24 cellular contexts compared by ENCODE assay signal in genomic region chr4:171117457-171117856, GRCh38.
"Had no signal": no experiment of that assay in that cellular context is flagged by ENCODE, and none has a peak within 500 bp of the region (broad histone marks: within the 10 kb centered on the region; RNA-seq: fewer than 3 reads in every experiment).

No MANE protein-coding gene starts in this region.

- H3K9me3 Mint-ChIP-seq: naive B cell had no signal

- H3K36me3 Mint-ChIP-seq: activated naive CD8-positive, alpha-beta T cell treated with anti-CD3 and anti-CD28 coated beads, Interleukin-2, amount 10 ng/mL, durations not matched to agents 7 days and 5 days; naive B cell; stimulated activated effector memory CD8-positive, alpha-beta T cell treated with anti-CD3 and anti-CD28 coated beads, Interleukin-12 subunit alpha, Interleukin-12 subunit beta, amount 100 ng/mL, for 72 hours had no signal

- H3K27me3 ChIP-seq: body of pancreas, esophagus muscularis mucosa, heart left ventricle, right lobe of liver, tibial artery had no signal

- H3K4me3 ChIP-seq: body of pancreas, esophagus muscularis mucosa, heart left ventricle, right lobe of liver, skin epidermis, tibial artery had no signal

- H3K36me3 ChIP-seq: esophagus muscularis mucosa, heart left ventricle, right lobe of liver, tibial artery had no signal

- H3K4me3 Mint-ChIP-seq: activated naive CD4-positive, alpha-beta T cell treated with anti-CD3 and anti-CD28 coated beads for 36 hours; activated naive CD8-positive, alpha-beta T cell treated with anti-CD3 and anti-CD28 coated beads, Interleukin-2, amount 10 ng/mL, durations not matched to agents 7 days and 5 days; activated T-cell treated with anti-CD3 and anti-CD28 coated beads, Interleukin-2, amount 50 U/mL, for 24 hours; naive B cell; stimulated activated effector memory CD8-positive, alpha-beta T cell treated with anti-CD3 and anti-CD28 coated beads, Interleukin-12 subunit alpha, Interleukin-12 subunit beta, amount 100 ng/mL, for 72 hours; stimulated activated naive CD8-positive, alpha-beta T cell treated with anti-CD3 and anti-CD28 coated beads, Interleukin-15, amount 100 ng/mL, for 72 hours had no signal

- H3K27ac ChIP-seq: body of pancreas, esophagus muscularis mucosa, heart left ventricle, parathyroid adenoma, right lobe of liver, skin epidermis, tibial artery had no signal

- H3K9me3 ChIP-seq: body of pancreas, right lobe of liver had no signal

- DNase-seq: activated CD4-positive, alpha-beta T cell treated with anti-CD3 and anti-CD28 coated beads for 1 hour; activated CD4-positive, alpha-beta T cell treated with anti-CD3 and anti-CD28 coated beads, Interleukin-2, amount 50 U/mL, for 1 hour; activated CD8-positive, alpha-beta memory T cell treated with anti-CD3 and anti-CD28 coated beads, Interleukin-2, amount 50 U/mL, for 4 hours; activated naive CD4-positive, alpha-beta T cell treated with anti-CD3 and anti-CD28 coated beads for 36 hours; activated naive CD8-positive, alpha-beta T cell treated with anti-CD3 and anti-CD28 coated beads, Interleukin-2, amount 10 ng/mL, durations not matched to agents 7 days and 5 days; activated T-cell treated with anti-CD3 and anti-CD28 coated beads, Interleukin-2, amount 50 U/mL, for 24 hours; amygdala; body of pancreas; caudate nucleus; effector memory CD4-positive, alpha-beta T cell; heart left ventricle; left colon; mesendoderm; naive B cell; nucleus accumbens; right lobe of liver; stimulated activated CD4-positive, alpha-beta T cell treated with anti-CD3 and anti-CD28 coated beads, Interleukin-2, amount 100 ng/mL, for 24 hours; stimulated activated naive CD8-positive, alpha-beta T cell treated with anti-CD3 and anti-CD28 coated beads, Interleukin-15, amount 100 ng/mL, for 72 hours; T-helper 1 cell; tibial artery had no signal

- H3K27me3 Mint-ChIP-seq: activated naive CD8-positive, alpha-beta T cell treated with anti-CD3 and anti-CD28 coated beads, Interleukin-2, amount 10 ng/mL, durations not matched to agents 7 days and 5 days; activated T-cell treated with anti-CD3 and anti-CD28 coated beads, Interleukin-2, amount 50 U/mL, for 24 hours; naive B cell; stimulated activated naive CD8-positive, alpha-beta T cell treated with anti-CD3 and anti-CD28 coated beads, Interleukin-15, amount 100 ng/mL, for 72 hours had no signal

- H3K4me1 ChIP-seq: body of pancreas, esophagus muscularis mucosa, heart left ventricle, parathyroid adenoma, right lobe of liver, tibial artery had no signal

- ATAC-seq: body of pancreas; heart left ventricle; left colon; right lobe of liver; stimulated activated effector memory CD8-positive, alpha-beta T cell treated with anti-CD3 and anti-CD28 coated beads, Interleukin-12 subunit alpha, Interleukin-12 subunit beta, amount 100 ng/mL, for 72 hours; stimulated activated naive CD8-positive, alpha-beta T cell treated with anti-CD3 and anti-CD28 coated beads, Interleukin-15, amount 100 ng/mL, for 72 hours had no signal

- H3K27ac Mint-ChIP-seq: activated naive CD4-positive, alpha-beta T cell treated with anti-CD3 and anti-CD28 coated beads for 36 hours; activated naive CD8-positive, alpha-beta T cell treated with anti-CD3 and anti-CD28 coated beads, Interleukin-2, amount 10 ng/mL, durations not matched to agents 7 days and 5 days; activated T-cell treated with anti-CD3 and anti-CD28 coated beads, Interleukin-2, amount 50 U/mL, for 24 hours; naive B cell; stimulated activated effector memory CD8-positive, alpha-beta T cell treated with anti-CD3 and anti-CD28 coated beads, Interleukin-12 subunit alpha, Interleukin-12 subunit beta, amount 100 ng/mL, for 72 hours; stimulated activated naive CD8-positive, alpha-beta T cell treated with anti-CD3 and anti-CD28 coated beads, Interleukin-15, amount 100 ng/mL, for 72 hours had no signal

- H3K4me1 Mint-ChIP-seq: activated naive CD8-positive, alpha-beta T cell treated with anti-CD3 and anti-CD28 coated beads, Interleukin-2, amount 10 ng/mL, durations not matched to agents 7 days and 5 days; naive B cell; stimulated activated effector memory CD8-positive, alpha-beta T cell treated with anti-CD3 and anti-CD28 coated beads, Interleukin-12 subunit alpha, Interleukin-12 subunit beta, amount 100 ng/mL, for 72 hours; stimulated activated naive CD8-positive, alpha-beta T cell treated with anti-CD3 and anti-CD28 coated beads, Interleukin-15, amount 100 ng/mL, for 72 hours had no signal
